In the genomic region with DNA sequence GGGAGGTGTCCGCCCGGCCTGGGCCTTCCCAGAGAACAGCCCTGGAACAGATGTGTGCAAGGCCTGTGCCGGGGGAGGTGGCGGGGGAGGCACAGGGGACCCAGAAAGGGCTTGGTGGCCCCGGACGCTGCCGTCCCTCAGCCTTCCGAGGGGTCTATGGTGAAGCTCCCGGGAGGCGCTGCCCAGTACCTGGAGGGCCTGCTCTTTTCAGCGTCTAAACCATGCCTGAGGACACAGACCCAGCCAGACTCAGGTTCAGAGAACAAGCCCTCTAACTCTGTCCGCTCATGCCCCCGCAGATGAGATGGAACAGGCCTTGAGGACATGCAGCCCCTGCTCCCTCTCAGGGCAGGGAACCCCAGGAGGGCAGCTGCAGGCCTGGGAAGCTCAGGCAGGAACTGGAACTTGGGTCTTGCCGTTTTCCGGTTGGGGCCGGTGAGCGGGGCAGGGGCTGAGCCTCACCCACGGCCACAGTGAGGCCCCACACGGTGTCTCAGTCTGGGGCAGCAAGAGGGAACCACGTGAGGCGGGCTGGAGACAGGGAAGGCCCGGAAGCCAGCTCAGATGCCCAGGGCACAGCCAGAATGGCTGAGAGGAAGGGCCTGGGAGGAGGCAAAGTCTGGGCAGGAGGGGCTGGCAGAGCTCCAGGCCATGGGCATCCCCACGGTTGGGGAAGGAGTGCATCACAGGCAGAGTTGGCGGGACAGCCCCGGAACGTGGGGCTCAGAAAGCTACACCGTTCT, we compare ENCODE assay signal across 8 cellular contexts. TPM values are rescaled to one million over a fixed set of nuclear protein-coding genes. Genes with fewer than 3 reads are reported as not detected.
DNase-seq lines count a peak whose midpoint lies in the region; ATAC-seq and TF ChIP-seq lines count a peak whose summit lies in the region.

No MANE protein-coding gene starts in this region.

- ATAC-seq in left colon (peak; percentile 27), GM21717 (IDR thresholded peaks at IDR 0.05; ENCODE audit: unreplicated experiment) (no peak)
- ATAC-seq in stimulated activated effector memory CD8-positive, alpha-beta T cell treated with anti-CD3 and anti-CD28 coated beads, Interleukin-12 subunit alpha, Interleukin-12 subunit beta, amount 100 ng/mL, for 72 hours: peak; percentile 41

- H3K9me3 Mint-ChIP-seq in stimulated activated effector memory CD8-positive, alpha-beta T cell treated with anti-CD3 and anti-CD28 coated beads, Interleukin-12 subunit alpha, Interleukin-12 subunit beta, amount 100 ng/mL, for 72 hours: no peaks in the 10 kb centered on the region

- peaks cover 37 to 58% of the 10 kb centered on the region in 2 donors for H3K4me1 ChIP-seq in breast epithelium

- peak overlapping the region; percentile 79 to 85 for H3K27ac ChIP-seq in breast epithelium

- intact Hi-C loops in breast epithelium (cut with DNase I; ENCODE audit: low total_unique reads): loop anchor here (10.0 kb wide), 1 partner anchor 83 kb away; no protein-coding TSS in a partner anchor
- intact Hi-C loops in left colon (cut with DNase I, micrococcal nuclease): no loop called here

- TF ChIP-seq POLR2A in breast epithelium (IDR thresholded peaks at IDR 0.05): no peak

- H3K27me3 ChIP-seq in breast epithelium: no peaks in the 10 kb centered on the region

- TF ChIP-seq CTCF in breast epithelium (IDR thresholded peaks at IDR 0.05): no peak

- peak overlapping the region in 1 of 3 donors; percentile 33 for H3K4me3 ChIP-seq in breast epithelium

- H3K4me3 Mint-ChIP-seq in stimulated activated effector memory CD8-positive, alpha-beta T cell treated with anti-CD3 and anti-CD28 coated beads, Interleukin-12 subunit alpha, Interleukin-12 subunit beta, amount 100 ng/mL, for 72 hours: peak overlapping the region; percentile 39

- peaks cover 100% of the 10 kb centered on the region for H3K36me3 Mint-ChIP-seq in stimulated activated effector memory CD8-positive, alpha-beta T cell treated with anti-CD3 and anti-CD28 coated beads, Interleukin-12 subunit alpha, Interleukin-12 subunit beta, amount 100 ng/mL, for 72 hours

- DNase-seq in ELR (ENCODE audit: low read depth) (peak; percentile 84), SK-MEL-5 (ENCODE audit: low read depth, low spot score) (peak; percentile 48), breast epithelium (ENCODE audit: low spot score in 2 of 2) (peak in 1 of 2 donors; percentile 61), left colon (peak; percentile 70 to 80), NCI-H2171 (lab: John Stamatoyannopoulos, UW) (no peak), NCI-H82 treated with DMSO at 0.1 percent for 48 hours (lab: John Stamatoyannopoulos, UW; ENCODE audit: unreplicated experiment) (no peak)
- no peak for DNase-seq in stimulated activated effector memory CD8-positive, alpha-beta T cell treated with anti-CD3 and anti-CD28 coated beads, Interleukin-12 subunit alpha, Interleukin-12 subunit beta, amount 100 ng/mL, for 72 hours (ENCODE audit: low spot score in 2 of 2)

- H3K9me3 ChIP-seq in breast epithelium: no peaks in the 10 kb centered on the region

- H3K36me3 ChIP-seq in breast epithelium: peaks cover 5% of the 10 kb centered on the region

- in situ Hi-C loops in SK-MEL-5 (cut with HindIII; ENCODE audit: low pct_unique_long_range_greater_than_20kb, low sequenced_read_pairs): no loop called here

- peak overlapping the region; percentile 93 for H3K27ac Mint-ChIP-seq in stimulated activated effector memory CD8-positive, alpha-beta T cell treated with anti-CD3 and anti-CD28 coated beads, Interleukin-12 subunit alpha, Interleukin-12 subunit beta, amount 100 ng/mL, for 72 hours

- H3K4me1 Mint-ChIP-seq in stimulated activated effector memory CD8-positive, alpha-beta T cell treated with anti-CD3 and anti-CD28 coated beads, Interleukin-12 subunit alpha, Interleukin-12 subunit beta, amount 100 ng/mL, for 72 hours: peaks cover 90% of the 10 kb centered on the region

RNA-seq across cellular contexts. Expression of gene SLC16A3, which starts 12.5 kb away (rescaled TPM):
- total RNA-seq in SK-MEL-5 (2014; rRNA removed; shearing (Covaris generic)): 9.6 and 12.8 TPM in 2 replicates
- 3.9 and 4.7 TPM in 2 replicates for polyA plus RNA-seq in SK-MEL-5 (2015; cell fraction: cytosol; rRNA removed)
- 8.9 and 9.2 TPM in 2 replicates for polyA plus RNA-seq in SK-MEL-5 (2015; cell fraction: nucleus; rRNA removed)
- 10 to 100 TPM; 10.2 to 22.6 (median 17.3) TPM for total RNA-seq in breast epithelium
- total RNA-seq in left colon: 100 to 1,000 TPM; 112 to 168 TPM

RNA-seq across cellular contexts. Expression of gene CCDC57, which starts 28.7 kb away (rescaled TPM):
- total RNA-seq in SK-MEL-5 (2014; rRNA removed; shearing (Covaris generic)): 15.7 and 17.8 TPM in 2 replicates
- 21.0 and 25.4 TPM in 2 replicates for polyA plus RNA-seq in SK-MEL-5 (2015; cell fraction: cytosol; rRNA removed)
- polyA plus RNA-seq in SK-MEL-5 (2015; cell fraction: nucleus; rRNA removed): 477 and 495 TPM in 2 replicates
- total RNA-seq in breast epithelium: 10 to 100 TPM; 13.4 to 56.9 (median 52.8) TPM
- 10 to 100 TPM; 29.6 to 53.4 TPM for total RNA-seq in left colon

RNA-seq across cellular contexts. Expression of gene CSNK1D, which starts 32.1 kb away (rescaled TPM):
- total RNA-seq in SK-MEL-5 (2014; rRNA removed; shearing (Covaris generic)): 18.0 and 23.6 TPM in 2 replicates
- polyA plus RNA-seq in SK-MEL-5 (2015; cell fraction: cytosol; rRNA removed): 106 and 112 TPM in 2 replicates
- 294 and 374 TPM in 2 replicates for polyA plus RNA-seq in SK-MEL-5 (2015; cell fraction: nucleus; rRNA removed)
- 10 to 100 TPM; 50.7 to 85.9 (median 75.2) TPM for total RNA-seq in breast epithelium
- 100 to 1,000 TPM; 165 to 166 TPM for total RNA-seq in left colon

Comparison
In these comparisons a context has a peak if more than half of its experiments do, and no peak if none do; other contexts are left out.
1. DNase-seq: peak in ELR (single experiment), SK-MEL-5 (single experiment) and left colon (2 of 2); none in stimulated activated effector memory CD8-positive, alpha-beta T cell treated with anti-CD3 and anti-CD28 coated beads, Interleukin-12 subunit alpha, Interleukin-12 subunit beta, amount 100 ng/mL, for 72 hours (0 of 2), NCI-H2171 (single experiment) and NCI-H82 treated with DMSO at 0.1 percent for 48 hours (single experiment).